Comparison of ENCODE assay signal across 16 cellular contexts in the genomic region with DNA sequence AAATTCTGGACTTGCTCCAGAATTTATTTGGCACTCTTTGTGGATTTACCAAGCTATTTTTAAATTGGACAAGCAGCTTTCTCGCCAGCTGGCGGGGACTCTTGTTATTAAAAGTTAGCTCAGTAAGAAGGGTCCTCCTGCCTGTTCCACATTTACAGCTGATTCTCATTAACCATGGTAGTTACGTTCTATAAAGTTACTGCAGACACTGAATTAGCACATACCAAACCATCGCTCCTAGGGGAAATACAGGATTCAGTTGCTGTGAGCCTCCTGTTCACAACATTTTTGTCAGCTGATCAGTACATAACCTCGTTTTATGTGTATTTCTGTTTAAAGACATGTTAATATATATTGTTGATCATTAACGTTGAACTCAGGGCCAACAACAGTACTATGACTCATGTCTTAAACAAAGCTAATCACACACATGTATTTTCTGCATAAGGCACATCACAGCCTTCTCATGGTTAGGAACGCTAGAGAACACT. TPM values are rescaled to one million over a fixed set of nuclear protein-coding genes. Genes with fewer than 3 reads are reported as not detected.
DNase-seq lines count a peak whose midpoint lies in the region; ATAC-seq and TF ChIP-seq lines count a peak whose summit lies in the region.
"Had no signal": no experiment of that assay in that cellular context is flagged by ENCODE, and none has a peak within 500 bp of the region (broad histone marks: within the 10 kb centered on the region; RNA-seq: fewer than 3 reads in every experiment).

No MANE protein-coding gene starts in this region.

- H3K4me3 ChIP-seq in coronary artery = peak overlapping the region; percentile 43
- H3K4me3 ChIP-seq in muscle layer of colon (ENCODE audit: low read depth in 1 of 2, low read length in 2 of 2) = no peak overlapping the region
- no peak overlapping the region for H3K4me3 ChIP-seq in vagina
- no peak overlapping the region for H3K4me3 ChIP-seq in mucosa of descending colon

- H3K9me3 ChIP-seq in muscle layer of colon (ENCODE audit: low read length) = no peaks in the 10 kb centered on the region
- no peaks in the 10 kb centered on the region for H3K9me3 ChIP-seq in vagina
- H3K9me3 ChIP-seq in mucosa of descending colon = no peaks in the 10 kb centered on the region

- intact Hi-C loops in vagina (cut with DNase I) = loop anchor here (5.0 kb wide), 1 partner anchor 1525 kb away; no protein-coding TSS in a partner anchor
- intact Hi-C loops in posterior cingulate gyrus (cut with DNase I) = no loop called here
- intact Hi-C loops in mucosa of descending colon (cut with DNase I, micrococcal nuclease) = no loop called here

- H3K27ac Mint-ChIP-seq in activated T-helper 17 cell treated with anti-CD3 and anti-CD28 coated beads, Interleukin-2, amount 50 U/mL, for 72 hours = no peak overlapping the region
- H3K27ac Mint-ChIP-seq: activated naive CD8-positive, alpha-beta T cell; immature natural killer cell had no signal

- H3K27ac ChIP-seq in coronary artery (peak overlapping the region; percentile 70 to 87), muscle layer of colon (ENCODE audit: low read depth, low read length) (peak overlapping the region; percentile 59), vagina (peak overlapping the region; percentile 64)

- H3K27me3 Mint-ChIP-seq in activated T-helper 17 cell treated with anti-CD3 and anti-CD28 coated beads, Interleukin-2, amount 50 U/mL, for 72 hours = no peaks in the 10 kb centered on the region
- H3K27me3 Mint-ChIP-seq: activated naive CD8-positive, alpha-beta T cell; naive thymus-derived CD8-positive, alpha-beta T cell had no signal

- H3K4me3 Mint-ChIP-seq in activated T-helper 17 cell treated with anti-CD3 and anti-CD28 coated beads, Interleukin-2, amount 50 U/mL, for 72 hours = no peak overlapping the region
- H3K4me3 Mint-ChIP-seq: activated naive CD8-positive, alpha-beta T cell; immature natural killer cell; naive thymus-derived CD8-positive, alpha-beta T cell had no signal

- peaks cover 55% of the 10 kb centered on the region for H3K4me1 ChIP-seq in muscle layer of colon (ENCODE audit: insufficient read depth, low read length)
- peaks cover 60% of the 10 kb centered on the region for H3K4me1 ChIP-seq in vagina
- H3K4me1 ChIP-seq in mucosa of descending colon (ENCODE audit: low read depth) = peaks cover 9% of the 10 kb centered on the region

- DNase-seq in NCI-H82 (lab: John Stamatoyannopoulos, UW) (peak; percentile 28), NCI-H82 treated with DMSO at 0.1 percent for 48 hours (lab: John Stamatoyannopoulos, UW; ENCODE audit: unreplicated experiment) (no peak), coronary artery (ENCODE audit: low spot score) (no peak), vagina (ENCODE audit: extremely low spot score in 2 of 2) (no peak), posterior cingulate gyrus (no peak), mucosa of descending colon (no peak)
- DNase-seq: effector CD4-positive, alpha-beta T cell; immature natural killer cell; MV-4-11; naive thymus-derived CD8-positive, alpha-beta T cell; stimulated activated CD4-positive, alpha-beta T cell treated with anti-CD3 and anti-CD28 coated beads, Interleukin-15, amount 100 ng/mL, for 24 hours; T-helper 2 cell had no signal

- no peak for TF ChIP-seq POLR2A in vagina (IDR thresholded peaks at IDR 0.05)

- H3K9ac ChIP-seq in muscle layer of colon (ENCODE audit: low read length) = peak overlapping the region; percentile 30

- peaks cover 58% of the 10 kb centered on the region for H3K36me3 Mint-ChIP-seq in activated T-helper 17 cell treated with anti-CD3 and anti-CD28 coated beads, Interleukin-2, amount 50 U/mL, for 72 hours (ENCODE audit: low read depth)

- peaks cover 15% of the 10 kb centered on the region for H3K4me1 Mint-ChIP-seq in activated T-helper 17 cell treated with anti-CD3 and anti-CD28 coated beads, Interleukin-2, amount 50 U/mL, for 72 hours

- H3K36me3 ChIP-seq in muscle layer of colon (ENCODE audit: insufficient read depth, low read length) = peaks cover 30% of the 10 kb centered on the region
- peaks cover 0 to 28% of the 10 kb centered on the region in 2 donors for H3K36me3 ChIP-seq in vagina
- H3K36me3 ChIP-seq in mucosa of descending colon (ENCODE audit: low read depth) = no peaks in the 10 kb centered on the region

- no peak for ATAC-seq in mucosa of descending colon
- ATAC-seq in activated T-helper 17 cell treated with anti-CD3 and anti-CD28 coated beads, Interleukin-2, amount 50 U/mL, for 72 hours (replicated peaks) = no peak
- ATAC-seq: naive thymus-derived CD8-positive, alpha-beta T cell had no signal

- H3K27me3 ChIP-seq in muscle layer of colon (ENCODE audit: control insufficient read depth in 1 of 2, insufficient read depth in 2 of 2, low read length in 2 of 2) = no peaks in the 10 kb centered on the region
- no peaks in the 10 kb centered on the region for H3K27me3 ChIP-seq in vagina

- H3K9me3 Mint-ChIP-seq in activated T-helper 17 cell treated with anti-CD3 and anti-CD28 coated beads, Interleukin-2, amount 50 U/mL, for 72 hours = no peaks in the 10 kb centered on the region
- H3K9me3 Mint-ChIP-seq: immature natural killer cell; naive thymus-derived CD8-positive, alpha-beta T cell had no signal

- TF ChIP-seq CTCF in coronary artery (IDR thresholded peaks at IDR 0.05) = no peak
- no peak for TF ChIP-seq CTCF in vagina (IDR thresholded peaks at IDR 0.05)
- TF ChIP-seq CTCF in mucosa of descending colon (IDR thresholded peaks at IDR 0.05) = no peak

RNA-seq across cellular contexts. Expression of gene LDAF1, which starts 4.2 kb away (rescaled TPM):
- total RNA-seq in vagina (63.8 TPM), mucosa of descending colon (10 to 100 TPM; 34.3 to 66.6 (median 37.5) TPM)
- 10 to 100 TPM; 13.3 to 15.8 TPM for total RNA-seq in activated T-helper 17 cell treated with anti-CD3 and anti-CD28 coated beads, Interleukin-2, amount 50 U/mL, for 72 hours

RNA-seq across cellular contexts. Expression of gene DNAH3, which starts 12.1 kb away (rescaled TPM):
- 0.25 TPM for total RNA-seq in vagina
- 1 to 10 TPM; 2.2 to 6.4 (median 2.9) TPM for total RNA-seq in mucosa of descending colon
- under 1 TPM; 0.11 TPM for total RNA-seq in activated T-helper 17 cell treated with anti-CD3 and anti-CD28 coated beads, Interleukin-2, amount 50 U/mL, for 72 hours
- total RNA-seq: naive thymus-derived CD8-positive, alpha-beta T cell had no signal

RNA-seq across cellular contexts. Expression of gene ZP2, which starts 48.7 kb away (rescaled TPM):
- not detected for total RNA-seq in vagina
- total RNA-seq in mucosa of descending colon = under 1 TPM in 1 of 3 donors, not detected in 2; 0.20 TPM
- not detected for total RNA-seq in activated T-helper 17 cell treated with anti-CD3 and anti-CD28 coated beads, Interleukin-2, amount 50 U/mL, for 72 hours
- total RNA-seq: activated CD8-positive, alpha-beta memory T cell treated with anti-CD3 and anti-CD28 coated beads for 36 hours; naive thymus-derived CD8-positive, alpha-beta T cell had no signal
